23 cellular contexts compared by ENCODE assay signal in the genomic region with DNA sequence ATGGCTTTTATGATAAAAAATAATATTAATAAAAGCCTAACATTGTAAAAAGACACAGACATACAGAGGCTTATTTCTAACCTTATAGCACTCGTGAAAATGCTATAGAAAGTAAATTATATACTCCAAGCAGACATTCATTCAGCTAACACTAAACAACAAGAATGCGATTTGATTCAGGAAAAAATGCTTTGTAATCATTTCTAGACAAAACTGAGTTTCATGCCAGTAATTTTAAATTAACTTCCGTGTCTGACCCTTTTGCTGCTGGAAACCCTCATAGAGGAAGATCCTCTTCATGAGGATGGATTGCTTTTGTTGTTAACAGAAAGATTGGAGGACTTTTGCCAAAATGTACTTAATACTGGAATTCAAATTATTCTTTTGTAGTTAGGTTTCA. TPM values are rescaled to one million over a fixed set of nuclear protein-coding genes. Genes with fewer than 3 reads are reported as not detected.
DNase-seq lines count a peak whose midpoint lies in the region; ATAC-seq, FAIRE-seq and TF ChIP-seq lines count a peak whose summit lies in the region.
"Had no signal": no experiment of that assay in that cellular context is flagged by ENCODE, and none has a peak within 500 bp of the region (broad histone marks: within the 10 kb centered on the region; RNA-seq: fewer than 3 reads in every experiment).

No MANE protein-coding gene starts in this region.

- H3K9me2 ChIP-seq in Karpas-422 (replicated peaks; ENCODE audit: insufficient read depth, low read length) (no peaks in the 10 kb centered on the region), PC-9 (ENCODE audit: insufficient read depth) (no peaks in the 10 kb centered on the region)

- no peaks in the 10 kb centered on the region for H3K4me1 ChIP-seq in A549
- H3K4me1 ChIP-seq in Karpas-422 (ENCODE audit: low read length), result peaks cover 80% of the 10 kb centered on the region
- H3K4me1 ChIP-seq in PC-9 (replicated peaks; ENCODE audit: insufficient read depth), result peaks cover 6% of the 10 kb centered on the region
- H3K4me1 ChIP-seq: BLaER1 had no signal

- H3F3A ChIP-seq in PC-9 (ENCODE audit: insufficient read depth, low read depth), result no peaks in the 10 kb centered on the region

- 37% methylated on average over 3 of the region's 3 CpGs for WGBS in A549 (ENCODE audit: missing lambda C conversion rate)

- no peak for TF ChIP-seq RAD21 in A549 (conservative IDR thresholded peaks at IDR 0.05 in 1 of 2, IDR thresholded peaks at IDR 0.05 in 1 of 2)

- CTCF ChIA-PET in A549 (lab: Yijun Ruan, JAX) (no interaction called here), PC-9 (lab: Charles Lee) (no interaction called here)

- H3K27ac ChIP-seq in A549 (no peak overlapping the region), Karpas-422 (ENCODE audit: low read length) (no peak overlapping the region), PC-9 (no peak overlapping the region)
- H3K27ac ChIP-seq: BLaER1, C4-2B had no signal

- peaks cover 40% of the 10 kb centered on the region for H3K4me1 Mint-ChIP-seq in mesothelial cell of epicardium
- H3K4me1 Mint-ChIP-seq: B cell; CD4-positive, CD25-positive, alpha-beta regulatory T cell had no signal

- H3K36me3 ChIP-seq in Karpas-422 (ENCODE audit: insufficient read depth, low read length) (no peaks in the 10 kb centered on the region), PC-9 (ENCODE audit: low read depth) (no peaks in the 10 kb centered on the region)
- H3K36me3 ChIP-seq: BLaER1 had no signal

- POLR2A ChIA-PET in A549 (lab: Yijun Ruan, JAX), result no interaction called here
- POLR2A ChIA-PET in PC-9 (lab: Charles Lee; ENCODE audit: unreplicated experiment), result no interaction called here

- H3K4me3 ChIP-seq in A549 (no peak overlapping the region), Karpas-422 (ENCODE audit: low read length) (no peak overlapping the region), PC-9 (no peak overlapping the region)
- H3K4me3 ChIP-seq: BLaER1, GM12878, GM23338 had no signal

- no peak overlapping the region for H3K4me2 ChIP-seq in A549
- no peak overlapping the region for H3K4me2 ChIP-seq in Karpas-422 (ENCODE audit: low read depth, low read length, poor library complexity, severe bottlenecking)
- no peak overlapping the region for H3K4me2 ChIP-seq in PC-9
- H3K4me2 ChIP-seq: BLaER1, GM23338 had no signal

- no peaks in the 10 kb centered on the region for H3K27me3 Mint-ChIP-seq in mesothelial cell of epicardium (ENCODE audit: low read depth)
- H3K27me3 Mint-ChIP-seq: B cell; CD4-positive, CD25-positive, alpha-beta regulatory T cell had no signal

- TF ChIP-seq CTCF in A549 (IDR thresholded peaks at IDR 0.05) (no peak), mesothelial cell of epicardium (IDR thresholded peaks at IDR 0.05; ENCODE audit: unreplicated experiment) (no peak), PC-9 (conservative IDR thresholded peaks at IDR 0.05) (no peak)

- DNase-seq in A549 (ENCODE audit: low read depth in 1 of 2, low spot score in 1 of 2), result no peak
- DNase-seq in Karpas-422, result no peak
- DNase-seq in mesothelial cell of epicardium (ENCODE audit: low spot score in 2 of 2, unreplicated experiment in 2 of 2), result no peak
- DNase-seq in PC-9, result no peak
- DNase-seq in RPMI8226, result no peak
- DNase-seq in NCI-H128 (lab: John Stamatoyannopoulos, UW; ENCODE audit: unreplicated experiment), result no peak
- DNase-seq: 8988T; Caco-2; CD4-positive, CD25-positive, alpha-beta regulatory T cell; CD8-positive, alpha-beta T cell; DMS 273 treated with DMSO at 0.1 percent for 48 hours; DMS79; EL; GDM1; H9 had no signal

- no peaks in the 10 kb centered on the region for H3K9me3 Mint-ChIP-seq in mesothelial cell of epicardium
- H3K9me3 Mint-ChIP-seq: CD8-positive, alpha-beta T cell; GM23338; H9 had no signal

- no peak for FAIRE-seq in A549 (lab: Jason Lieb, UNC)
- FAIRE-seq: D721Med, GM12878 had no signal

- peak overlapping the region; percentile 89 for H3K27ac Mint-ChIP-seq in mesothelial cell of epicardium
- H3K27ac Mint-ChIP-seq: B cell; CD4-positive, CD25-positive, alpha-beta regulatory T cell; CD8-positive, alpha-beta T cell; GM23338; H9 had no signal

- H3K27me3 ChIP-seq in Karpas-422 (ENCODE audit: low read length), result no peaks in the 10 kb centered on the region
- no peaks in the 10 kb centered on the region for H3K27me3 ChIP-seq in PC-9 (ENCODE audit: insufficient read depth, low read depth)
- H3K27me3 ChIP-seq: BLaER1 had no signal

- peak overlapping the region; percentile 32 for H2AFZ ChIP-seq in Karpas-422 (ENCODE audit: low read length)
- H2AFZ ChIP-seq in PC-9, result no peak overlapping the region
- H2AFZ ChIP-seq: GM23338 had no signal

- peaks cover 30% of the 10 kb centered on the region for H3K36me3 Mint-ChIP-seq in mesothelial cell of epicardium
- H3K36me3 Mint-ChIP-seq: CD4-positive, CD25-positive, alpha-beta regulatory T cell; CD8-positive, alpha-beta T cell had no signal

- no peak for ATAC-seq in A549
- ATAC-seq: CD8-positive, alpha-beta T cell; GM12878; GM23338; HCT116 had no signal

- BruUV-seq in PC-9 (replicated peaks; lab: Mats Ljungman, UMichigan), result no TSS peak

- no peaks in the 10 kb centered on the region for H3K9me3 ChIP-seq in A549
- H3K9me3 ChIP-seq in Karpas-422 (ENCODE audit: low read length), result no peaks in the 10 kb centered on the region
- no peaks in the 10 kb centered on the region for H3K9me3 ChIP-seq in PC-9 (ENCODE audit: insufficient read depth, low read depth)
- H3K9me3 ChIP-seq: BLaER1, Caco-2 had no signal

- H3K9ac ChIP-seq in Karpas-422 (ENCODE audit: low read length), result no peak overlapping the region
- H3K9ac ChIP-seq: BLaER1 had no signal

- H4K20me1 ChIP-seq in Karpas-422 (ENCODE audit: insufficient read depth, low read depth, low read length) (no peaks in the 10 kb centered on the region), PC-9 (ENCODE audit: insufficient read depth) (no peaks in the 10 kb centered on the region)
- H4K20me1 ChIP-seq: BLaER1 had no signal

- H3K79me2 ChIP-seq in Karpas-422 (ENCODE audit: low read length) (no peaks in the 10 kb centered on the region), PC-9 (ENCODE audit: low read depth) (no peaks in the 10 kb centered on the region)

- H3K4me3 Mint-ChIP-seq in mesothelial cell of epicardium, result no peak overlapping the region
- H3K4me3 Mint-ChIP-seq: B cell; CD4-positive, CD25-positive, alpha-beta regulatory T cell; CD8-positive, alpha-beta T cell; GM23338; H9 had no signal

- no peak for TF ChIP-seq EP300 in A549 (IDR thresholded peaks at IDR 0.05)

- intact Hi-C loops in PC-9 (cut with micrococcal nuclease; ENCODE audit: unreplicated experiment), result no loop called here

- no peak for TF ChIP-seq POLR2A in A549 (IDR thresholded peaks at IDR 0.05; ENCODE audit: low read length)

TF ChIP-seq in A549, 52 proteins besides CTCF, POLR2A, EP300 and RAD21:
- no peak for TF ChIP-seq FOSL2 (IDR thresholded peaks at IDR 0.05)
- TF ChIP-seq FOSL2 (CRISPR knock-in tag; IDR thresholded peaks at IDR 0.05), result no peak
- peak; percentile 24 for TF ChIP-seq MAFK (IDR thresholded peaks at IDR 0.05; ENCODE audit: partially characterized antibody)

RNA-seq across cellular contexts. Expression of a gene that starts 43.2 kb away (rescaled TPM):
- polyA plus RNA-seq in A549 (2011; rRNA removed) (not detected in 2 replicates), A549 (2017; fragmentation: RNase III; extraction: RNeasy Plus Mini Kit Qiagen cat#74134 plus additional on column Dnase treatment) (not detected in 3 replicates)
- not detected in 2 replicates for polyA plus RNA-seq in A549 (2012; cell fraction: cytosol; rRNA removed)
- not detected in 2 replicates for polyA plus RNA-seq in A549 (2012; cell fraction: nucleus; rRNA removed)
- polyA minus RNA-seq in A549 (2011; rRNA and poly(A)+ RNA removed), result not detected in 2 replicates
- total RNA-seq in Karpas-422 (2014; rRNA removed; shearing (Covaris generic); ENCODE audit: low replicate concordance), result 3.0 and 6.1 TPM in 2 replicates
- total RNA-seq in mesothelial cell of epicardium (49.1 to 52.3 TPM (median 52.2 TPM) in 3 replicates), PC-9 (2021) (0.17 and 0.43 TPM in 2 replicates)
- total RNA-seq: Caco-2; CD8-positive, alpha-beta T cell; GM23338; H9 had no signal
- polyA plus RNA-seq: CD4-positive, CD25-positive, alpha-beta regulatory T cell; GM23338 had no signal

RNA-seq across cellular contexts. Expression of a gene that starts 48.9 kb away (rescaled TPM):
- polyA plus RNA-seq in A549 (2011; rRNA removed), result 0.26 and 0.43 TPM in 2 replicates
- polyA plus RNA-seq in A549 (2012; cell fraction: cytosol; rRNA removed), result 0.16 and 0.17 TPM in 2 replicates
- polyA plus RNA-seq in A549 (2012; cell fraction: nucleus; rRNA removed), result 0.05 and 0.12 TPM in 2 replicates
- polyA plus RNA-seq in A549 (2017; fragmentation: RNase III; extraction: RNeasy Plus Mini Kit Qiagen cat#74134 plus additional on column Dnase treatment), result 0.14 to 0.25 TPM (median 0.22 TPM) in 3 replicates
- 0.15 TPM in 1 of 2 replicates, not detected in the other for polyA minus RNA-seq in A549 (2011; rRNA and poly(A)+ RNA removed)
- total RNA-seq in Karpas-422 (2014; rRNA removed; shearing (Covaris generic); ENCODE audit: low replicate concordance), result 0.47 and 3.2 TPM in 2 replicates
- total RNA-seq in mesothelial cell of epicardium, result 17.1 to 18.6 TPM (median 17.4 TPM) in 3 replicates
- 0.38 and 0.39 TPM in 2 replicates for total RNA-seq in PC-9 (2021)
- total RNA-seq: A673; Caco-2; CD8-positive, alpha-beta T cell had no signal
